Comparison of ENCODE assay signal across 1 cellular context in genomic region chr4:54784188-54784671, GRCh38.
TF ChIP-seq lines count a peak whose summit lies in the region.

No MANE protein-coding gene starts in this region.

TF ChIP-seq in K562, 482 proteins besides CTCF, POLR2A, EP300 and RAD21 (continued from another document and continues in another):
- TF ChIP-seq ZNF740 (CRISPR knock-in tag; IDR thresholded peaks at IDR 0.05) (no peak), ZNF740 (tag; IDR thresholded peaks at IDR 0.05) (no peak), ZNF12 (CRISPR knock-in tag; IDR thresholded peaks at IDR 0.05) (no peak), IRF2 (CRISPR knock-in tag; IDR thresholded peaks at IDR 0.05) (no peak), DMBX1 (CRISPR knock-in tag; IDR thresholded peaks at IDR 0.05; ENCODE audit: borderline replicate concordance) (no peak), NR4A1 (CRISPR knock-in tag; IDR thresholded peaks at IDR 0.05) (no peak), NR4A1 (tag; IDR thresholded peaks at IDR 0.05) (no peak), RNF2 (IDR thresholded peaks at IDR 0.05) (no peak), THAP7 (CRISPR knock-in tag; IDR thresholded peaks at IDR 0.05) (no peak), ZMIZ1 (IDR thresholded peaks at IDR 0.05; ENCODE audit: low read depth in 2 of 2, low read length in 2 of 2) (no peak), MNT (conservative IDR thresholded peaks at IDR 0.05) (peak in 1 of 2 experiments; percentile 32; a peak in 1 of 4 replicates), ZNF766 (CRISPR knock-in tag; conservative IDR thresholded peaks at IDR 0.05) (no peak), ZNF24 (IDR thresholded peaks at IDR 0.05) (no peak), ZNF124 (CRISPR knock-in tag; IDR thresholded peaks at IDR 0.05) (no peak), ZSCAN32 (CRISPR knock-in tag; IDR thresholded peaks at IDR 0.05) (no peak), NCOR1 (IDR thresholded peaks at IDR 0.05) (no peak), NCOA2 (IDR thresholded peaks at IDR 0.05; ENCODE audit: partially characterized antibody in 2 of 2) (no peak), ZBTB33 (CRISPR knock-in tag; IDR thresholded peaks at IDR 0.05) (no peak), SP2 (IDR thresholded peaks at IDR 0.05; ENCODE audit: extremely low read depth, low read depth, low read length, poor library complexity, severe bottlenecking) (no peak), FOXJ3 (CRISPR knock-in tag; IDR thresholded peaks at IDR 0.05) (no peak), CBFA2T3 (IDR thresholded peaks at IDR 0.05) (peak; percentile 71), RNF219 (CRISPR knock-in tag; IDR thresholded peaks at IDR 0.05) (no peak), ETV6 (IDR thresholded peaks at IDR 0.05; ENCODE audit: borderline replicate concordance in 1 of 2, low read depth in 2 of 2, low read length in 1 of 2) (no peak), ETV6 (CRISPR knock-in tag; IDR thresholded peaks at IDR 0.05; ENCODE audit: borderline replicate concordance) (no peak), ZNF408 (CRISPR knock-in tag; IDR thresholded peaks at IDR 0.05; ENCODE audit: low read depth) (no peak), PATZ1 (CRISPR knock-in tag; IDR thresholded peaks at IDR 0.05; ENCODE audit: borderline replicate concordance) (no peak), SAP30 (IDR thresholded peaks at IDR 0.05; ENCODE audit: borderline replicate concordance, insufficient read depth, low read depth, low read length, poor library complexity, severe bottlenecking) (no peak), RCOR1 (IDR thresholded peaks at IDR 0.05; ENCODE audit: borderline replicate concordance in 1 of 2, low read depth in 2 of 2, low read length in 2 of 2) (peak in 1 of 2 experiments; percentile 36; a peak in 1 of 4 replicates), MAFG (tag; conservative IDR thresholded peaks at IDR 0.05) (peak; percentile 94), FOS (IDR thresholded peaks at IDR 0.05; ENCODE audit: extremely low read depth, insufficient read length) (no peak), RBM22 (IDR thresholded peaks at IDR 0.05; ENCODE audit: low read depth, low read length, poor library complexity, severe bottlenecking) (no peak), L3MBTL2 (IDR thresholded peaks at IDR 0.05) (peak; percentile 87), HDAC1 (IDR thresholded peaks at IDR 0.05) (no peak), ESRRB (CRISPR knock-in tag; IDR thresholded peaks at IDR 0.05; ENCODE audit: borderline replicate concordance) (no peak), RFX5 (IDR thresholded peaks at IDR 0.05; ENCODE audit: low read depth, low read length) (no peak), ZBTB1 (CRISPR knock-in tag; IDR thresholded peaks at IDR 0.05; ENCODE audit: borderline replicate concordance, low read depth) (no peak), GTF2A2 (tag; IDR thresholded peaks at IDR 0.05) (no peak), FOXP4 (CRISPR knock-in tag; IDR thresholded peaks at IDR 0.05; ENCODE audit: borderline replicate concordance) (no peak), ZNF77 (CRISPR knock-in tag; IDR thresholded peaks at IDR 0.05) (no peak)
- TF ChIP-seq, protein P1, sequence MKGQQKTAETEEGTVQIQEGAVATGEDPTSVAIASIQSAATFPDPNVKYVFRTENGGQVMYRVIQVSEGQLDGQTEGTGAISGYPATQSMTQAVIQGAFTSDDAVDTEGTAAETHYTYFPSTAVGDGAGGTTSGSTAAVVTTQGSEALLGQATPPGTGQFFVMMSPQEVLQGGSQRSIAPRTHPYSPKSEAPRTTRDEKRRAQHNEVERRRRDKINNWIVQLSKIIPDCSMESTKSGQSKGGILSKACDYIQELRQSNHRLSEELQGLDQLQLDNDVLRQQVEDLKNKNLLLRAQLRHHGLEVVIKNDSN (CRISPR knock-in tag; IDR thresholded peaks at IDR 0.05): peak; percentile 71
- TF ChIP-seq, protein P2, sequence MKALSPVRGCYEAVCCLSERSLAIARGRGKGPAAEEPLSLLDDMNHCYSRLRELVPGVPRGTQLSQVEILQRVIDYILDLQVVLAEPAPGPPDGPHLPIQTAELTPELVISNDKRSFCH (CRISPR knock-in tag; IDR thresholded peaks at IDR 0.05): no peak
- TF ChIP-seq, protein P2 (tag; IDR thresholded peaks at IDR 0.05): no peak
- TF ChIP-seq, protein P3, sequence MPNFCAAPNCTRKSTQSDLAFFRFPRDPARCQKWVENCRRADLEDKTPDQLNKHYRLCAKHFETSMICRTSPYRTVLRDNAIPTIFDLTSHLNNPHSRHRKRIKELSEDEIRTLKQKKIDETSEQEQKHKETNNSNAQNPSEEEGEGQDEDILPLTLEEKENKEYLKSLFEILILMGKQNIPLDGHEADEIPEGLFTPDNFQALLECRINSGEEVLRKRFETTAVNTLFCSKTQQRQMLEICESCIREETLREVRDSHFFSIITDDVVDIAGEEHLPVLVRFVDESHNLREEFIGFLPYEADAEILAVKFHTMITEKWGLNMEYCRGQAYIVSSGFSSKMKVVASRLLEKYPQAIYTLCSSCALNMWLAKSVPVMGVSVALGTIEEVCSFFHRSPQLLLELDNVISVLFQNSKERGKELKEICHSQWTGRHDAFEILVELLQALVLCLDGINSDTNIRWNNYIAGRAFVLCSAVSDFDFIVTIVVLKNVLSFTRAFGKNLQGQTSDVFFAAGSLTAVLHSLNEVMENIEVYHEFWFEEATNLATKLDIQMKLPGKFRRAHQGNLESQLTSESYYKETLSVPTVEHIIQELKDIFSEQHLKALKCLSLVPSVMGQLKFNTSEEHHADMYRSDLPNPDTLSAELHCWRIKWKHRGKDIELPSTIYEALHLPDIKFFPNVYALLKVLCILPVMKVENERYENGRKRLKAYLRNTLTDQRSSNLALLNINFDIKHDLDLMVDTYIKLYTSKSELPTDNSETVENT (CRISPR knock-in tag; IDR thresholded peaks at IDR 0.05): no peak
- TF ChIP-seq, protein P4, sequence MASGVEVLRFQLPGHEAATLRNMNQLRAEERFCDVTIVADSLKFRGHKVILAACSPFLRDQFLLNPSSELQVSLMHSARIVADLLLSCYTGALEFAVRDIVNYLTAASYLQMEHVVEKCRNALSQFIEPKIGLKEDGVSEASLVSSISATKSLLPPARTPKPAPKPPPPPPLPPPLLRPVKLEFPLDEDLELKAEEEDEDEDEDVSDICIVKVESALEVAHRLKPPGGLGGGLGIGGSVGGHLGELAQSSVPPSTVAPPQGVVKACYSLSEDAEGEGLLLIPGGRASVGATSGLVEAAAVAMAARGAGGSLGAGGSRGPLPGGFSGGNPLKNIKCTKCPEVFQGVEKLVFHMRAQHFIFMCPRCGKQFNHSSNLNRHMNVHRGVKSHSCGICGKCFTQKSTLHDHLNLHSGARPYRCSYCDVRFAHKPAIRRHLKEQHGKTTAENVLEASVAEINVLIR (CRISPR knock-in tag; IDR thresholded peaks at IDR 0.05): no peak
